8 cellular contexts compared by ENCODE assay signal in the genomic region with DNA sequence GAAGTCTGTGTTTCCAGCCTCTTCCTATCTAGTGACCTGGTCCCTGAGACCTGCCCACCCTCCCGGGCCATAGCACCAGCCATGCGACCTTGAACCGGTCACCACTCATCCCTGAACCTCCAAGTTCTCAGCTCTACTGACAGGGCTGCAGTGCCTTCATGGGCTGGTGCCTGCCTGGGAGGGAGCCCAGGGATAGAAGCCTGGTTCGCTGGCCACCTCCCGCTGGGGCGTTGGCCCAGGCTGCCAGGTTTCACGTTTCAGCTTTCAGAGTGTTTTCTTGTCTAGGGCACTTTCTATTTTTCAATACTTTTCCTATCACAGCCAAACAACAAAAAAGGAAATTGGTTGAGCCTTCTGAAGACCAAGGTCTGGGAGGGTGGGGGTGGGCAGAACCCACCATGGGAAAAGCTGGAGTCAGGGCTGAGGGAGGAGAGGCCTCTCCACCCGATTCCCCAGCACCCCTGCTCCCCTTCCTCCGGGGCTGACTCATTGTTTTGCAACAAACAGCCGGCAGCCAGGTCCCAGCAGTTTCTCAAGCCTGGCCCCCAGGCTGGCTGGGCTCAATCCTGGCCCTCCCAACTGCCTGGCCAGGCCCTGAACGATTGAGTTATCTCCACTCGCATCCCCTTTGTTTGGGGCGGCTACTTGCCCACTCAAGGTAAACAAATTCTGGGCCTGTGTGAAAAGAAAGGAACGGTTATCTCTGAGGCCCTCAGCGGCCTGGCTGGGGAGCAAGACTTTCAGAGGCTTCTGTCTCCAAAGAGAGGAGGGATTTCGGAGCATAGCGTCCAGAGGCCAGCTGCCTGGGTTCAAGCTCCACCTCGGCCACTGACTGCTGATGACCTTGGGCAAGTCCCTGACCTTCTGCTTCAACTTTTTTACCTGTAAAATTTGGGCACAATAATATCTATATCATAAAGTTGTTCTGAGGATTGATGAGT. TPM values are rescaled to one million over a fixed set of nuclear protein-coding genes. Genes with fewer than 3 reads are reported as not detected.
DNase-seq lines count a peak whose midpoint lies in the region; ATAC-seq lines count a peak whose summit lies in the region.

No MANE protein-coding gene starts in this region.

- peak overlapping the region; percentile 48 for H3K4me3 Mint-ChIP-seq in activated T-helper 1 cell treated with anti-CD3 and anti-CD28 coated beads, Interleukin-12 subunit alpha, Interleukin-12 subunit beta, Interleukin-2, Interleukin-4 antibody, amounts not matched to agents 30 ng/mL and 10 ng/mL and 1 ng/mL, durations not matched to agents 14 hours and 24 hours and 36 hours

- peak; percentile 96 for DNase-seq in ELF-1 (ENCODE audit: low read depth, low spot score)
- peak; percentile 61 to 74 for DNase-seq in NCI-H2081 (lab: John Stamatoyannopoulos, UW)
- no peak for DNase-seq in activated T-helper 1 cell treated with anti-CD3 and anti-CD28 coated beads, Interleukin-12 subunit alpha, Interleukin-12 subunit beta, Interleukin-2, Interleukin-4 antibody, amounts not matched to agents 30 ng/mL and 10 ng/mL and 1 ng/mL, durations not matched to agents 14 hours and 24 hours and 36 hours (ENCODE audit: low spot score)
- peak; percentile 81 for DNase-seq in fibroblast of the conjunctiva (ENCODE audit: low read depth)
- no peak for DNase-seq in putamen (ENCODE audit: low spot score)
- DNase-seq in NCI-H774 (lab: John Stamatoyannopoulos, UW): no peak

- no peaks in the 10 kb centered on the region for H3K36me3 ChIP-seq in neuron (ENCODE audit: insufficient read depth, low read length)

- H3K9me3 Mint-ChIP-seq in activated T-helper 1 cell treated with anti-CD3 and anti-CD28 coated beads, Interleukin-12 subunit alpha, Interleukin-12 subunit beta, Interleukin-2, Interleukin-4 antibody, amounts not matched to agents 30 ng/mL and 10 ng/mL and 1 ng/mL, durations not matched to agents 14 hours and 24 hours and 36 hours: no peaks in the 10 kb centered on the region

- peaks cover 2% of the 10 kb centered on the region for H3K36me3 Mint-ChIP-seq in activated T-helper 1 cell treated with anti-CD3 and anti-CD28 coated beads, Interleukin-12 subunit alpha, Interleukin-12 subunit beta, Interleukin-2, Interleukin-4 antibody, amounts not matched to agents 30 ng/mL and 10 ng/mL and 1 ng/mL, durations not matched to agents 14 hours and 24 hours and 36 hours (ENCODE audit: low read depth)

- H2AFZ ChIP-seq in neuron (ENCODE audit: low read depth, low read length): peak overlapping the region; percentile 74

- no peaks in the 10 kb centered on the region for H3K27me3 Mint-ChIP-seq in activated T-helper 1 cell treated with anti-CD3 and anti-CD28 coated beads, Interleukin-12 subunit alpha, Interleukin-12 subunit beta, Interleukin-2, Interleukin-4 antibody, amounts not matched to agents 30 ng/mL and 10 ng/mL and 1 ng/mL, durations not matched to agents 14 hours and 24 hours and 36 hours (ENCODE audit: insufficient read depth)

- no peaks in the 10 kb centered on the region for H3K9me3 ChIP-seq in neuron (ENCODE audit: low read length)

- H3K4me3 ChIP-seq in neuron (ENCODE audit: low read length): no peak overlapping the region

- H3K4me1 ChIP-seq in neuron (ENCODE audit: insufficient read depth, low read length): peaks cover 23% of the 10 kb centered on the region

- H3K4me1 Mint-ChIP-seq in activated T-helper 1 cell treated with anti-CD3 and anti-CD28 coated beads, Interleukin-12 subunit alpha, Interleukin-12 subunit beta, Interleukin-2, Interleukin-4 antibody, amounts not matched to agents 30 ng/mL and 10 ng/mL and 1 ng/mL, durations not matched to agents 14 hours and 24 hours and 36 hours (ENCODE audit: low read depth): peaks cover 71% of the 10 kb centered on the region

- H3K27ac Mint-ChIP-seq in activated T-helper 1 cell treated with anti-CD3 and anti-CD28 coated beads, Interleukin-12 subunit alpha, Interleukin-12 subunit beta, Interleukin-2, Interleukin-4 antibody, amounts not matched to agents 30 ng/mL and 10 ng/mL and 1 ng/mL, durations not matched to agents 14 hours and 24 hours and 36 hours: peak overlapping the region; percentile 82

- intact Hi-C loops in activated T-helper 1 cell treated with anti-CD3 and anti-CD28 coated beads, Interleukin-12 subunit alpha, Interleukin-12 subunit beta, Interleukin-2, Interleukin-4 antibody, amounts not matched to agents 30 ng/mL and 10 ng/mL and 1 ng/mL, durations not matched to agents 14 hours and 24 hours and 36 hours (cut with micrococcal nuclease): no loop called here

- ATAC-seq in HG02938 (IDR thresholded peaks at IDR 0.05; ENCODE audit: unreplicated experiment): no peak

- no peaks in the 10 kb centered on the region for H3K27me3 ChIP-seq in neuron (ENCODE audit: insufficient read depth, low read length)

RNA-seq across cellular contexts. Expression of a gene that starts 47.5 kb away (rescaled TPM):
- 92.3 TPM in 2 replicates for total RNA-seq in activated T-helper 1 cell treated with anti-CD3 and anti-CD28 coated beads, Interleukin-12 subunit alpha, Interleukin-12 subunit beta, Interleukin-2, Interleukin-4 antibody, amounts not matched to agents 30 ng/mL and 10 ng/mL and 1 ng/mL, durations not matched to agents 14 hours and 24 hours and 36 hours

Comparison
In these comparisons a context has a peak if more than half of its experiments do, and no peak if none do; other contexts are left out.
1. DNase-seq: peak in ELF-1 (single experiment), NCI-H2081 (2 of 2) and fibroblast of the conjunctiva (single experiment); none in activated T-helper 1 cell treated with anti-CD3 and anti-CD28 coated beads, Interleukin-12 subunit alpha, Interleukin-12 subunit beta, Interleukin-2, Interleukin-4 antibody, amounts not matched to agents 30 ng/mL and 10 ng/mL and 1 ng/mL, durations not matched to agents 14 hours and 24 hours and 36 hours (single experiment), putamen (single experiment) and NCI-H774 (single experiment).